30 cellular contexts compared by ENCODE assay signal in the genomic region with DNA sequence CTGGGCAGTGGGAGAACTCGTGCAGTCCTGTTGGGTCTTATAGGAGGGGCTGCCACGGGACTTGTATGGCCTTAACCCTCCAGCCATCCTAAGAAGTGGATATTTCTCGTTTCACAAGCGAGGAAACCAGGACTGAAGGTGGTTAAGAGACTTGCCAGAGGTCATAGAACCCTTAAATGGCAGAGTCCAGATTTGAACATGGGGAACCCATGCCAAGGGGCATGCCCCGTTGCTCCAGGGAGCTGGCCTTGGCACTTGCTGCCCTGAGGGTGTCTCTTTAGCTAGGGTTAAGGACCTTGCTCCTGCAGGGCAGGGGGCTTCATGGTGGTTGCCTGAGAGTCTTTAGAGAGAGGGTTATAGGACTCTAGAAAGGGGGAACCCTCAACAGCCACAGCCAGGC.
"Had no signal": no experiment of that assay in that cellular context is flagged by ENCODE, and none has a peak within 500 bp of the region (broad histone marks: within the 10 kb centered on the region; RNA-seq: fewer than 3 reads in every experiment).

No MANE protein-coding gene starts in this region.

- H3K4me3 ChIP-seq: adrenal gland, body of pancreas, cardiac muscle cell, colonic mucosa, esophagus squamous epithelium, heart left ventricle had no signal

- H3K27ac Mint-ChIP-seq: activated CD4-positive, alpha-beta memory T cell treated with anti-CD3 and anti-CD28 coated beads for 36 hours; activated CD4-positive, alpha-beta T cell treated with anti-CD3 and anti-CD28 coated beads for 36 hours; activated CD4-positive, alpha-beta T cell treated with anti-CD3 and anti-CD28 coated beads, Interleukin-2, amount 10 ng/mL, durations not matched to agents 24 days and 14 days; activated CD8-positive, alpha-beta memory T cell treated with anti-CD3 and anti-CD28 coated beads, Interleukin-2, amount 10 ng/mL, durations not matched to agents 7 days and 5 days; activated CD8-positive, alpha-beta T cell treated with anti-CD3 and anti-CD28 coated beads, Interleukin-2, amount 10 ng/mL, durations not matched to agents 7 days and 5 days; activated naive CD4-positive, alpha-beta T cell treated with anti-CD3 and anti-CD28 coated beads for 36 hours; activated naive CD4-positive, alpha-beta T cell treated with anti-CD3 and anti-CD28 coated beads, Interleukin-2, amount 50 U/mL, for 24 hours; activated naive CD8-positive, alpha-beta T cell treated with anti-CD3 and anti-CD28 coated beads for 36 hours; activated naive CD8-positive, alpha-beta T cell treated with anti-CD3 and anti-CD28 coated beads, Interleukin-2, amount 50 U/mL, for 24 hours; activated T-helper 1 cell treated with anti-CD3 and anti-CD28 coated beads, Interleukin-12 subunit alpha, Interleukin-12 subunit beta, Interleukin-2, Interleukin-4 antibody, amounts not matched to agents 30 ng/mL and 10 ng/mL and 1 ng/mL, durations not matched to agents 14 hours and 24 hours and 36 hours; activated T-helper 2 cell treated with anti-CD3 and anti-CD28 coated beads, Interferon-gamma antibody, Interleukin-2, Interleukin-4, amounts not matched to agents 10 μg/mL and 5 μg/mL and 100 μg/mL, durations not matched to agents 14 hours and 24 hours and 36 hours had no signal

- H3K9me3 Mint-ChIP-seq: activated CD4-positive, alpha-beta memory T cell treated with anti-CD3 and anti-CD28 coated beads for 36 hours; activated CD4-positive, alpha-beta T cell treated with anti-CD3 and anti-CD28 coated beads, Interleukin-2, amount 10 ng/mL, durations not matched to agents 24 days and 14 days; activated naive CD4-positive, alpha-beta T cell treated with anti-CD3 and anti-CD28 coated beads for 36 hours; activated naive CD4-positive, alpha-beta T cell treated with anti-CD3 and anti-CD28 coated beads, Interleukin-2, amount 50 U/mL, for 24 hours; activated naive CD8-positive, alpha-beta T cell treated with anti-CD3 and anti-CD28 coated beads for 36 hours; activated naive CD8-positive, alpha-beta T cell treated with anti-CD3 and anti-CD28 coated beads, Interleukin-2, amount 50 U/mL, for 24 hours; activated T-helper 1 cell treated with anti-CD3 and anti-CD28 coated beads, Interleukin-12 subunit alpha, Interleukin-12 subunit beta, Interleukin-2, Interleukin-4 antibody, amounts not matched to agents 30 ng/mL and 10 ng/mL and 1 ng/mL, durations not matched to agents 14 hours and 24 hours and 36 hours; activated T-helper 2 cell treated with anti-CD3 and anti-CD28 coated beads, Interferon-gamma antibody, Interleukin-2, Interleukin-4, amounts not matched to agents 10 μg/mL and 5 μg/mL and 100 μg/mL, durations not matched to agents 14 hours and 24 hours and 36 hours had no signal

- H3K27me3 Mint-ChIP-seq: activated CD4-positive, alpha-beta memory T cell treated with anti-CD3 and anti-CD28 coated beads for 36 hours; activated CD4-positive, alpha-beta T cell treated with anti-CD3 and anti-CD28 coated beads for 36 hours; activated naive CD4-positive, alpha-beta T cell treated with anti-CD3 and anti-CD28 coated beads, Interleukin-2, amount 50 U/mL, for 24 hours; activated naive CD8-positive, alpha-beta T cell treated with anti-CD3 and anti-CD28 coated beads for 36 hours had no signal

- H3K4me3 Mint-ChIP-seq: activated CD4-positive, alpha-beta memory T cell treated with anti-CD3 and anti-CD28 coated beads for 36 hours; activated CD4-positive, alpha-beta T cell treated with anti-CD3 and anti-CD28 coated beads for 36 hours; activated CD4-positive, alpha-beta T cell treated with anti-CD3 and anti-CD28 coated beads, Interleukin-2, amount 10 ng/mL, durations not matched to agents 24 days and 14 days; activated CD8-positive, alpha-beta memory T cell treated with anti-CD3 and anti-CD28 coated beads, Interleukin-2, amount 10 ng/mL, durations not matched to agents 7 days and 5 days; activated CD8-positive, alpha-beta T cell treated with anti-CD3 and anti-CD28 coated beads, Interleukin-2, amount 10 ng/mL, durations not matched to agents 7 days and 5 days; activated naive CD4-positive, alpha-beta T cell treated with anti-CD3 and anti-CD28 coated beads for 36 hours; activated naive CD4-positive, alpha-beta T cell treated with anti-CD3 and anti-CD28 coated beads, Interleukin-2, amount 50 U/mL, for 24 hours; activated naive CD8-positive, alpha-beta T cell treated with anti-CD3 and anti-CD28 coated beads for 36 hours; activated naive CD8-positive, alpha-beta T cell treated with anti-CD3 and anti-CD28 coated beads, Interleukin-2, amount 50 U/mL, for 24 hours; activated T-helper 1 cell treated with anti-CD3 and anti-CD28 coated beads, Interleukin-12 subunit alpha, Interleukin-12 subunit beta, Interleukin-2, Interleukin-4 antibody, amounts not matched to agents 30 ng/mL and 10 ng/mL and 1 ng/mL, durations not matched to agents 14 hours and 24 hours and 36 hours had no signal

- H3K36me3 ChIP-seq: adrenal gland, cardiac muscle cell, colonic mucosa, esophagus squamous epithelium had no signal

- ATAC-seq: activated CD4-positive, alpha-beta T cell treated with anti-CD3 and anti-CD28 coated beads for 36 hours; activated CD8-positive, alpha-beta memory T cell treated with anti-CD3 and anti-CD28 coated beads, Interleukin-2, amount 10 ng/mL, durations not matched to agents 7 days and 5 days; activated CD8-positive, alpha-beta T cell treated with anti-CD3 and anti-CD28 coated beads, Interleukin-2, amount 10 ng/mL, durations not matched to agents 7 days and 5 days; activated naive CD8-positive, alpha-beta T cell treated with anti-CD3 and anti-CD28 coated beads, Interleukin-2, amount 50 U/mL, for 24 hours; body of pancreas; heart left ventricle had no signal

- H3K27me3 ChIP-seq: adrenal gland, body of pancreas, cardiac muscle cell, colonic mucosa, esophagus squamous epithelium, heart left ventricle had no signal

- H3K27ac ChIP-seq: adrenal gland, body of pancreas, cardiac muscle cell, colonic mucosa, epithelial cell of prostate, esophagus squamous epithelium, heart left ventricle had no signal

- H3K36me3 Mint-ChIP-seq: activated CD4-positive, alpha-beta memory T cell treated with anti-CD3 and anti-CD28 coated beads for 36 hours; activated CD8-positive, alpha-beta memory T cell treated with anti-CD3 and anti-CD28 coated beads, Interleukin-2, amount 10 ng/mL, durations not matched to agents 7 days and 5 days; activated naive CD4-positive, alpha-beta T cell treated with anti-CD3 and anti-CD28 coated beads, Interleukin-2, amount 50 U/mL, for 24 hours; activated naive CD8-positive, alpha-beta T cell treated with anti-CD3 and anti-CD28 coated beads for 36 hours had no signal

- H3K4me1 Mint-ChIP-seq: activated CD4-positive, alpha-beta T cell treated with anti-CD3 and anti-CD28 coated beads for 36 hours; activated CD4-positive, alpha-beta T cell treated with anti-CD3 and anti-CD28 coated beads, Interleukin-2, amount 10 ng/mL, durations not matched to agents 24 days and 14 days; activated CD8-positive, alpha-beta memory T cell treated with anti-CD3 and anti-CD28 coated beads, Interleukin-2, amount 10 ng/mL, durations not matched to agents 7 days and 5 days; activated naive CD4-positive, alpha-beta T cell treated with anti-CD3 and anti-CD28 coated beads, Interleukin-2, amount 50 U/mL, for 24 hours; activated naive CD8-positive, alpha-beta T cell treated with anti-CD3 and anti-CD28 coated beads for 36 hours; activated naive CD8-positive, alpha-beta T cell treated with anti-CD3 and anti-CD28 coated beads, Interleukin-2, amount 50 U/mL, for 24 hours had no signal

- DNase-seq: activated CD4-positive, alpha-beta memory T cell treated with anti-CD3 and anti-CD28 coated beads for 36 hours; activated CD4-positive, alpha-beta T cell treated with anti-CD3 and anti-CD28 coated beads for 36 hours; activated CD4-positive, alpha-beta T cell treated with anti-CD3 and anti-CD28 coated beads, Interleukin-2, amount 10 ng/mL, durations not matched to agents 24 days and 14 days; activated CD4-positive, CD25-positive, alpha-beta regulatory T cell; activated CD4-positive, CD25-positive, alpha-beta regulatory T cell treated with anti-CD3 and anti-CD28 coated beads, Interleukin-2, amount 50 U/mL, for 72 hours; activated CD8-positive, alpha-beta memory T cell treated with anti-CD3 and anti-CD28 coated beads, Interleukin-2, amount 10 ng/mL, durations not matched to agents 7 days and 5 days; activated CD8-positive, alpha-beta memory T cell treated with anti-CD3 and anti-CD28 coated beads, Interleukin-2, amount 50 U/mL, for 4 hours; activated CD8-positive, alpha-beta T cell treated with anti-CD3 and anti-CD28 coated beads, Interleukin-2, amount 10 ng/mL, durations not matched to agents 7 days and 5 days; activated effector memory CD4-positive, alpha-beta T cell treated with anti-CD3 and anti-CD28 coated beads, Interleukin-2, amount 50 U/mL, for 16 hours; activated naive CD4-positive, alpha-beta T cell treated with anti-CD3 and anti-CD28 coated beads for 36 hours; activated naive CD8-positive, alpha-beta T cell treated with anti-CD3 and anti-CD28 coated beads for 36 hours; activated naive CD8-positive, alpha-beta T cell treated with anti-CD3 and anti-CD28 coated beads, Interleukin-2, amount 50 U/mL, for 24 hours; activated T-cell treated with anti-CD3 and anti-CD28 coated beads, Interleukin-2, amount 50 U/mL, for 1 hour; activated T-cell treated with anti-CD3 and anti-CD28 coated beads, Interleukin-2, amount 50 U/mL, for 48 hours; adrenal gland; amygdala; aorta; body of pancreas; central memory CD4-positive, alpha-beta T cell; cerebellar nuclear complex; colonic mucosa; effector CD8-positive, alpha-beta T cell; esophagus squamous epithelium; heart left ventricle; T-helper 2 cell had no signal
